ENCODE assay signal across 9 cellular contexts in genomic region chr5:115069087-115069968, GRCh38.
DNase-seq lines count a peak whose midpoint lies in the region; FAIRE-seq and TF ChIP-seq lines count a peak whose summit lies in the region.
"Had no signal": no experiment of that assay in that cellular context is flagged by ENCODE, and none has a peak within 500 bp of the region (broad histone marks: within the 10 kb centered on the region; RNA-seq: fewer than 3 reads in every experiment).

No MANE protein-coding gene starts in this region.

- peak overlapping the region; percentile 75; the same call in 1 of the 2 replicates for H2AFZ ChIP-seq in Loucy (ENCODE audit: low read length)

- no peaks in the 10 kb centered on the region for H3K36me3 ChIP-seq in Loucy (ENCODE audit: insufficient read depth, low read length)
- H3K36me3 ChIP-seq: neutrophil had no signal

- no peaks in the 10 kb centered on the region for H3F3A ChIP-seq in Loucy (ENCODE audit: low read depth)

- DNase-seq in stimulated activated CD4-positive, alpha-beta T cell treated with anti-CD3 and anti-CD28 coated beads, Interleukin-1b, Interleukin-23, amount 100 ng/mL, for 48 hours = peak; percentile 1
- no peak for DNase-seq in stimulated activated CD4-positive, alpha-beta T cell treated with anti-CD3 and anti-CD28 coated beads, Interleukin-4, amount 100 ng/mL, for 1 hour
- DNase-seq in H4 (ENCODE audit: low spot score) (peak; percentile 75), UCSD-AML1 (lab: John Stamatoyannopoulos, UW; ENCODE audit: unreplicated experiment) (peak; percentile 11), glomerular endothelial cell (ENCODE audit: extremely low read depth, low read depth, low spot score) (peak; percentile 25), retina (peak; percentile 52), GM12891 (ENCODE audit: insufficient read length, low spot score) (no peak)

- TF ChIP-seq CTCF in Loucy (conservative IDR thresholded peaks at IDR 0.05; ENCODE audit: low read length) = peak; percentile 54

- FAIRE-seq in GM12891 (lab: Jason Lieb, UNC) = no peak

- no peak overlapping the region for H3K4me3 ChIP-seq in Loucy (ENCODE audit: low read length, poor library complexity, severe bottlenecking)

- H4K20me1 ChIP-seq in Loucy (ENCODE audit: insufficient read depth, low read length, poor library complexity, severe bottlenecking) = no peaks in the 10 kb centered on the region

- no peak overlapping the region for H3K4me2 ChIP-seq in Loucy (ENCODE audit: low read depth, low read length, poor library complexity, severe bottlenecking)

- no peaks in the 10 kb centered on the region for H3K4me1 ChIP-seq in Loucy (ENCODE audit: insufficient read depth, low read length, poor library complexity, severe bottlenecking)

- no peaks in the 10 kb centered on the region for H3K79me2 ChIP-seq in Loucy (ENCODE audit: insufficient read depth, low read length)

- TF ChIP-seq POLR2A in GM12891 (IDR thresholded peaks at IDR 0.05; ENCODE audit: low read depth, low read length) = no peak

- no peaks in the 10 kb centered on the region for H3K9me3 ChIP-seq in Loucy (ENCODE audit: insufficient read depth, low read depth, low read length)
- H3K9me3 ChIP-seq: neutrophil had no signal

- H3K9ac ChIP-seq in Loucy (ENCODE audit: low read depth, low read length, poor library complexity, severe bottlenecking) = no peak overlapping the region

- no peaks in the 10 kb centered on the region for H3K9me2 ChIP-seq in Loucy (replicated peaks; ENCODE audit: low read depth, low read length)

- no peaks in the 10 kb centered on the region for H3K27me3 ChIP-seq in Loucy (ENCODE audit: insufficient read depth, low read length, poor library complexity, severe bottlenecking)

TF ChIP-seq in GM12891, 5 proteins besides CTCF, POLR2A, EP300 and RAD21:
- TF ChIP-seq POU2F2 (IDR thresholded peaks at IDR 0.05; ENCODE audit: low read depth, low read length) (no peak), TAF1 (IDR thresholded peaks at IDR 0.05; ENCODE audit: low read depth, low read length) (no peak), PAX5 (IDR thresholded peaks at IDR 0.05; ENCODE audit: insufficient read depth, low read length, severe bottlenecking) (no peak), SPI1 (IDR thresholded peaks at IDR 0.05; ENCODE audit: low read depth, low read length) (no peak), POLR2AphosphoS5 (IDR thresholded peaks at IDR 0.05; ENCODE audit: low read depth, low read length) (no peak)

Comparison
In these comparisons a context has a peak if more than half of its experiments do, and no peak if none do; other contexts are left out.
1. DNase-seq: peak in stimulated activated CD4-positive, alpha-beta T cell treated with anti-CD3 and anti-CD28 coated beads, Interleukin-1b, Interleukin-23, amount 100 ng/mL, for 48 hours (single experiment), H4 (single experiment), UCSD-AML1 (single experiment), glomerular endothelial cell (single experiment) and retina (single experiment); none in stimulated activated CD4-positive, alpha-beta T cell treated with anti-CD3 and anti-CD28 coated beads, Interleukin-4, amount 100 ng/mL, for 1 hour (single experiment) and GM12891 (single experiment).